In the genomic region with DNA sequence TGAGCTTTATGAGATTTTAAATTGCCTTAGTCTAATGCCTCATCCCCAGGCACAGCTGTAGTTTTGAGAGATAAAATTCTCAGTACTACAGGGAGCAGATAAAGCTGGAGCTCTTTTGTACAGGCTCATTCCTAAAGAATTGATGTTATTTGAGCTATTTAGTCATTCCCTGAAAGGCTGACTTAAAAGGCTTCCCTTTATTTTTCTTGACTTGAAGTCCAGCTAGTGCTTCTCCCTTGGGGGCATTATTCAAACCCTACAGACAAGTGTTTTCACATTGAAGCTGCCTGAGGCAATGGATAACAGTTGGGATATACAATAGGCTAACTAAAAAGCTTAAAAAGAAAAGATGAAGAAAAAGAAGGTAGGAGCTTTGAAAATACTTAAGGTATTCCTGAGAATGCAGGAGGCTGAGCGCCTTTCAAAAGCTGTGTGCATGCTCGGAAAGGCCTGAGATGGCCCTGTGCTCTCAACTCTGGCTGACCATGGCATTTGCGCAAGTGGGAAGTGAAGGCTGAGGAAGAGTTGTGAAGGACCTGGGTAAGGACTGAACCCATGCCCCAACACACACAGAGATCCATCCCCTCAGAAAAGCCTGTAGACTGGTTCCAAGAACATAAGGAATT, we compare ENCODE assay signal across 24 cellular contexts.
DNase-seq lines count a peak whose midpoint lies in the region; ATAC-seq lines count a peak whose summit lies in the region.
"Had no signal": no experiment of that assay in that cellular context is flagged by ENCODE, and none has a peak within 500 bp of the region (broad histone marks: within the 10 kb centered on the region; RNA-seq: fewer than 3 reads in every experiment).

No MANE protein-coding gene starts in this region.

- H3K9ac ChIP-seq in HUES64 (ENCODE audit: low read depth, low read length), result peak overlapping the region; percentile 34; the same call in 1 of the 2 replicates
- H3K9ac ChIP-seq: BLaER1 had no signal

- no peak overlapping the region for H3K4me3 ChIP-seq in HUES64 (ENCODE audit: low read length)
- H3K4me3 ChIP-seq: BLaER1, cardiac muscle cell, spleen had no signal

- peaks cover 28% of the 10 kb centered on the region for H3K4me1 ChIP-seq in HUES64 (ENCODE audit: insufficient read depth, low read length)
- H3K4me1 ChIP-seq: BLaER1, spleen had no signal

- no peaks in the 10 kb centered on the region for H3K36me3 ChIP-seq in HUES64 (ENCODE audit: insufficient read depth, low read length)
- H3K36me3 ChIP-seq: BLaER1, cardiac muscle cell, spleen had no signal

- peak overlapping the region; percentile 88 for H3K27ac ChIP-seq in HUES64 (ENCODE audit: low read depth, low read length)
- H3K27ac ChIP-seq: BLaER1, cardiac muscle cell, spleen, VCaP had no signal

- no peaks in the 10 kb centered on the region for H3K27me3 ChIP-seq in HUES64 (ENCODE audit: insufficient read depth, low read length)
- H3K27me3 ChIP-seq: BLaER1, cardiac muscle cell had no signal

- WGBS in HUES64, result 45% methylated on average over 3 of the region's 3 CpGs

- ATAC-seq in sciatic nerve, result peak; percentile 91
- ATAC-seq in HG02885 (IDR thresholded peaks at IDR 0.05; ENCODE audit: poor library complexity, unreplicated experiment), result no peak
- ATAC-seq: activated CD8-positive, alpha-beta T cell treated with anti-CD3 and anti-CD28 coated beads for 36 hours; activated naive CD4-positive, alpha-beta T cell treated with anti-CD3 and anti-CD28 coated beads, Interleukin-2, amount 50 U/mL, for 72 hours; activated T-cell treated with anti-CD3 and anti-CD28 coated beads, Interleukin-2, amount 50 U/mL, for 4 hours; left lobe of liver had no signal

- no peaks in the 10 kb centered on the region for H3K9me3 ChIP-seq in HUES64 (ENCODE audit: insufficient read depth, low read depth, low read length)
- H3K9me3 ChIP-seq: BLaER1 had no signal

- peak; percentile 48 for DNase-seq in brain pericyte (ENCODE audit: low read depth, low spot score)
- peak; percentile 36 for DNase-seq in iPS DF 4.7 (ENCODE audit: extremely low read depth, low spot score)
- DNase-seq in sciatic nerve (ENCODE audit: low spot score), result no peak
- no peak for DNase-seq in OCI-M2 (lab: John Stamatoyannopoulos, UW; ENCODE audit: unreplicated experiment)
- no peak for DNase-seq in mucosa of gallbladder (ENCODE audit: low spot score)
- no peak for DNase-seq in putamen (ENCODE audit: low spot score)
- DNase-seq: activated CD8-positive, alpha-beta T cell treated with anti-CD3 and anti-CD28 coated beads for 36 hours; activated T-cell treated with anti-CD3 and anti-CD28 coated beads, Interleukin-2, amount 50 U/mL, for 4 hours; effector CD4-positive, alpha-beta T cell; GF-D8; GOT3; hippocampal formation; NCI-H1105; NCI-H2227 treated with DMSO at 0.1 percent for 48 hours; posterior cingulate gyrus; spleen; T-helper 1 cell had no signal

- intact Hi-C loops in sciatic nerve (cut with DNase I), result no loop called here

Comparison
In these comparisons a context has a peak if more than half of its experiments do, and no peak if none do; other contexts are left out.
1. DNase-seq: peak in brain pericyte (single experiment) and iPS DF 4.7 (single experiment); none in sciatic nerve (single experiment), OCI-M2 (single experiment), mucosa of gallbladder (single experiment) and putamen (single experiment).